In the genomic region with DNA sequence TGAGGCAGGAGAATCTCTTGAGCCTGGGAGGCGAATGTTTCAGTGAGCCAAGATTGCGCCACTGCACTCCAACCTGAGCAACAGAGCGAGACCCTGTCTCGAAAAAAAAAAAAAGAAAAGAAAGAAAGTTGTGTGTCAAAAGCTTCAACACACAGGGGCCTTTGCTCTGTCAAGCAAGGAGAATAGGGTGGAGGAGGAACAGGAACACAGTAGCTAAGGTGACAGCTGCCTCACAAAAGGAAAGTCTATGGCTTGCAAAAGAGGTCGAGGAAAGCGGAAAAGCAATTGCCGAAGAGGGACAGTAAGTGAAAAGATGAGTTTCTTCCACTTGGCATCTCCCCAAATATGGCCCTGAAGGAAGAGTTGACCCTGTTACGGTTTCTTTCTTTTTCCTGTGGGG, we compare ENCODE assay signal across 22 cellular contexts. TPM values are rescaled to one million over a fixed set of nuclear protein-coding genes. Genes with fewer than 3 reads are reported as not detected.
DNase-seq lines count a peak whose midpoint lies in the region; ATAC-seq, FAIRE-seq and TF ChIP-seq lines count a peak whose summit lies in the region.
"Had no signal": no experiment of that assay in that cellular context is flagged by ENCODE, and none has a peak within 500 bp of the region (broad histone marks: within the 10 kb centered on the region; RNA-seq: fewer than 3 reads in every experiment).

No MANE protein-coding gene starts in this region.

- DNase-seq in CD8-positive, alpha-beta T cell = no peak
- DNase-seq in GM18507 (ENCODE audit: extremely low spot score, insufficient read length, low read depth) = no peak
- no peak for DNase-seq in activated naive CD8-positive, alpha-beta T cell treated with anti-CD3 and anti-CD28 coated beads, Interleukin-2, amount 10 ng/mL, durations not matched to agents 7 days and 5 days
- no peak for DNase-seq in left lung
- DNase-seq in occipital lobe (lab: John Stamatoyannopoulos, UW) = no peak
- no peak for DNase-seq in DMS79 (lab: John Stamatoyannopoulos, UW)
- DNase-seq: activated CD8-positive, alpha-beta memory T cell treated with anti-CD3 and anti-CD28 coated beads, Interleukin-2, amount 50 U/mL, for 4 hours; amygdala; EL; endodermal cell; H7; Karpas-422; midbrain; NCI-H1105 treated with DMSO at 0.1 percent for 48 hours; pancreas had no signal

- peak; percentile 16 for ATAC-seq in CD8-positive, alpha-beta T cell
- no peak for ATAC-seq in activated naive CD8-positive, alpha-beta T cell treated with anti-CD3 and anti-CD28 coated beads, Interleukin-2, amount 10 ng/mL, durations not matched to agents 7 days and 5 days (ENCODE audit: low read depth)
- no peak for ATAC-seq in left lung

- POLR2A ChIA-PET in CD8-positive, alpha-beta T cell (lab: Charles Lee) = interaction anchor here (0.6 to 8.8 kb wide), 9 partner anchors 9 to 431 kb away, joined by 3 to 129 read pairs (median 6); partner anchors contain the start of gene GRAP2
- POLR2A ChIA-PET in activated naive CD8-positive, alpha-beta T cell treated with anti-CD3 and anti-CD28 coated beads, Interleukin-2, amount 10 ng/mL, durations not matched to agents 7 days and 5 days (lab: Charles Lee) = interaction anchor here (0.6 to 4.1 kb wide), 13 partner anchors 9 to 405 kb away, joined by 3 to 59 read pairs (median 7); partner anchors contain the start of gene GRAP2

- no peaks in the 10 kb centered on the region for H3K27me3 ChIP-seq in CD8-positive, alpha-beta T cell (ENCODE audit: insufficient read depth, low read length)
- H3K27me3 ChIP-seq in neutrophil (peaks cover 14% of the 10 kb centered on the region), left lung (peaks cover 0 to 88% of the 10 kb centered on the region in 2 donors)
- H3K27me3 ChIP-seq: pancreas, Peyer's patch had no signal

- H3K27ac ChIP-seq in CD8-positive, alpha-beta T cell (ENCODE audit: low read depth, low read length) = peak overlapping the region; percentile 72
- peak overlapping the region; percentile 53 for H3K27ac ChIP-seq in neutrophil
- H3K27ac ChIP-seq in left lung = no peak overlapping the region
- H3K27ac ChIP-seq: C4-2B, hepatocyte, pancreas had no signal

- peaks cover 61% of the 10 kb centered on the region for H3K4me1 Mint-ChIP-seq in CD8-positive, alpha-beta T cell (ENCODE audit: low read depth)
- H3K4me1 Mint-ChIP-seq in activated naive CD8-positive, alpha-beta T cell treated with anti-CD3 and anti-CD28 coated beads, Interleukin-2, amount 10 ng/mL, durations not matched to agents 7 days and 5 days = peaks cover 61% of the 10 kb centered on the region

- CTCF ChIA-PET in CD8-positive, alpha-beta T cell (lab: Charles Lee) = interaction anchor here (0.9 to 4.2 kb wide), 16 partner anchors 9 to 398 kb away, joined by 3 to 58 read pairs (median 7); partner anchors contain the start of genes ENTHD1 and GRAP2

- H3K4me3 ChIP-seq in CD8-positive, alpha-beta T cell (ENCODE audit: low read depth, low read length) = peak overlapping the region; percentile 35
- H3K4me3 ChIP-seq in neutrophil (ENCODE audit: low read depth in 1 of 2, low read length in 1 of 2) = no peak overlapping the region
- H3K4me3 ChIP-seq in left lung = no peak overlapping the region
- H3K4me3 ChIP-seq: hepatocyte, pancreas, Peyer's patch had no signal

- peak overlapping the region; percentile 77 for H3K4me3 Mint-ChIP-seq in CD8-positive, alpha-beta T cell
- H3K4me3 Mint-ChIP-seq in activated naive CD8-positive, alpha-beta T cell treated with anti-CD3 and anti-CD28 coated beads, Interleukin-2, amount 10 ng/mL, durations not matched to agents 7 days and 5 days = peak overlapping the region; percentile 78
- H3K4me3 Mint-ChIP-seq: endodermal cell, type B pancreatic cell had no signal

- no peak overlapping the region for H3K27ac Mint-ChIP-seq in CD8-positive, alpha-beta T cell
- H3K27ac Mint-ChIP-seq in activated naive CD8-positive, alpha-beta T cell treated with anti-CD3 and anti-CD28 coated beads, Interleukin-2, amount 10 ng/mL, durations not matched to agents 7 days and 5 days = peak overlapping the region; percentile 87
- H3K27ac Mint-ChIP-seq: endodermal cell, type B pancreatic cell had no signal

- no peaks in the 10 kb centered on the region for H3K27me3 Mint-ChIP-seq in CD8-positive, alpha-beta T cell (ENCODE audit: low read depth)
- no peaks in the 10 kb centered on the region for H3K27me3 Mint-ChIP-seq in activated naive CD8-positive, alpha-beta T cell treated with anti-CD3 and anti-CD28 coated beads, Interleukin-2, amount 10 ng/mL, durations not matched to agents 7 days and 5 days

- intact Hi-C loops in CD8-positive, alpha-beta T cell (cut with DNase I, micrococcal nuclease) = loop anchor here (1.0 to 2.0 kb wide), 3 partner anchors 12 to 33 kb away; partner anchors contain the start of gene GRAP2 (in 2 of the 2)
- intact Hi-C loops in left lung (cut with DNase I) = no loop called here

- peaks cover 98% of the 10 kb centered on the region for H3K4me1 ChIP-seq in CD8-positive, alpha-beta T cell (ENCODE audit: insufficient read depth, low read length)
- H3K4me1 ChIP-seq in neutrophil (ENCODE audit: control insufficient read depth in 1 of 2, insufficient read depth in 1 of 2, low read depth in 1 of 2, low read length in 1 of 2) (peaks cover 43 to 58% of the 10 kb centered on the region in 2 experiments), left lung (peaks cover 0 to 33% of the 10 kb centered on the region in 2 donors)
- H3K4me1 ChIP-seq: pancreas, Peyer's patch had no signal

- FAIRE-seq in GM18507 (lab: Jason Lieb, UNC) = peak; percentile 62
- FAIRE-seq: pancreas had no signal

- H3K9me3 ChIP-seq in CD8-positive, alpha-beta T cell (ENCODE audit: low read length) = no peaks in the 10 kb centered on the region
- H3K9me3 ChIP-seq in neutrophil (no peaks in the 10 kb centered on the region), left lung (no peaks in the 10 kb centered on the region)
- H3K9me3 ChIP-seq: pancreas, Peyer's patch had no signal

- peaks cover 5% of the 10 kb centered on the region for H3K36me3 ChIP-seq in CD8-positive, alpha-beta T cell (ENCODE audit: insufficient read depth, low read length)
- no peaks in the 10 kb centered on the region for H3K36me3 ChIP-seq in neutrophil
- H3K36me3 ChIP-seq in left lung = no peaks in the 10 kb centered on the region
- H3K36me3 ChIP-seq: pancreas, Peyer's patch had no signal

- H3K36me3 Mint-ChIP-seq in CD8-positive, alpha-beta T cell = peaks cover 35% of the 10 kb centered on the region
- H3K36me3 Mint-ChIP-seq in activated naive CD8-positive, alpha-beta T cell treated with anti-CD3 and anti-CD28 coated beads, Interleukin-2, amount 10 ng/mL, durations not matched to agents 7 days and 5 days = peaks cover 32% of the 10 kb centered on the region
- H3K36me3 Mint-ChIP-seq: type B pancreatic cell had no signal

- no peak for TF ChIP-seq CTCF in CD8-positive, alpha-beta T cell (IDR thresholded peaks at IDR 0.05)
- no peak for TF ChIP-seq CTCF in neutrophil (IDR thresholded peaks at IDR 0.05)
- no peak for TF ChIP-seq CTCF in left lung (IDR thresholded peaks at IDR 0.05)

- H3K9me3 Mint-ChIP-seq in CD8-positive, alpha-beta T cell = no peaks in the 10 kb centered on the region
- H3K9me3 Mint-ChIP-seq in activated naive CD8-positive, alpha-beta T cell treated with anti-CD3 and anti-CD28 coated beads, Interleukin-2, amount 10 ng/mL, durations not matched to agents 7 days and 5 days = no peaks in the 10 kb centered on the region
- H3K9me3 Mint-ChIP-seq: endodermal cell, type B pancreatic cell had no signal

RNA-seq across cellular contexts. Expression of gene TMA7B, which starts 26.5 kb away (rescaled TPM):
- total RNA-seq in CD8-positive, alpha-beta T cell = 10 to 100 TPM in 1 of 2 experiments, 1 to 10 TPM in 1; 9.0 to 12.0 TPM
- total RNA-seq in activated naive CD8-positive, alpha-beta T cell treated with anti-CD3 and anti-CD28 coated beads, Interleukin-2, amount 10 ng/mL, durations not matched to agents 7 days and 5 days = 1 to 10 TPM; 8.5 to 9.1 TPM
- total RNA-seq in left lung (under 1 TPM; 0.17 to 0.42 TPM), occipital lobe (not detected)
- total RNA-seq: cerebellum, endodermal cell, H7, hepatocyte, kidney epithelial cell, Peyer's patch had no signal

RNA-seq across cellular contexts. Expression of gene GRAP2, which starts 32.9 kb away (rescaled TPM):
- 100 to 1,000 TPM; 105 TPM for total RNA-seq in CD8-positive, alpha-beta T cell
- total RNA-seq in activated naive CD8-positive, alpha-beta T cell treated with anti-CD3 and anti-CD28 coated beads, Interleukin-2, amount 10 ng/mL, durations not matched to agents 7 days and 5 days = 100 to 1,000 TPM; 263 to 266 TPM
- 1 to 10 TPM; 2.3 to 3.4 TPM for total RNA-seq in left lung
- total RNA-seq in occipital lobe = 2.7 TPM
- total RNA-seq: hepatocyte, kidney epithelial cell had no signal

RNA-seq across cellular contexts. Expression of gene ENTHD1, which starts 40.2 kb away (rescaled TPM):
- total RNA-seq in CD8-positive, alpha-beta T cell = not detected
- under 1 TPM; 0.11 to 0.34 TPM for total RNA-seq in activated naive CD8-positive, alpha-beta T cell treated with anti-CD3 and anti-CD28 coated beads, Interleukin-2, amount 10 ng/mL, durations not matched to agents 7 days and 5 days
- total RNA-seq in left lung (under 1 TPM in 1 of 2 donors, not detected in 1; 0.16 TPM), occipital lobe (0.16 TPM)
- total RNA-seq: cerebellum, endodermal cell, H7, hepatocyte, kidney epithelial cell, pancreas, Peyer's patch had no signal

Comparison
In these comparisons a context has a peak if more than half of its experiments do, and no peak if none do; other contexts are left out.
1. H3K27ac ChIP-seq: peak in CD8-positive, alpha-beta T cell (single experiment) and neutrophil (single experiment); none in left lung (0 of 2).
2. RNA of gene GRAP2, which starts 32.9 kb away (total RNA-seq): 263 to 266 TPM in activated naive CD8-positive, alpha-beta T cell treated with anti-CD3 and anti-CD28 coated beads, Interleukin-2, amount 10 ng/mL, durations not matched to agents 7 days and 5 days and 105 TPM in CD8-positive, alpha-beta T cell; 2.3 to 3.4 TPM in left lung and 2.7 TPM in occipital lobe (single experiment); every median in the first group is over 10 times any median in the second.
3. intact Hi-C loops: an anchor here in CD8-positive, alpha-beta T cell (1.0 to 2.0 kb wide); none called in left lung.